ENCODE assay signal across 1 cellular context in genomic region chr2:62505649-62506420, GRCh38.
A peak's percentile ranks its signal among the peaks of the same experiment; 100 is the strongest.
TF ChIP-seq lines count a peak whose summit lies in the region.

A gene with protein sequence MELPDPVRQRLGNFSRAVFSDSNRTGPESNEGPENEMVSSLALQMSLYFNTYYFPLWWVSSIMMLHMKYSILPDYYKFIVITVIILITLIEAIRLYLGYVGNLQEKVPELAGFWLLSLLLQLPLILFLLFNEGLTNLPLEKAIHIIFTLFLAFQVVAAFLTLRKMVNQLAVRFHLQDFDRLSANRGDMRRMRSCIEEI (minus strand): TSS chr2:62506195. CDS start chr2:62506129, 66 bp downstream.

TF ChIP-seq in K562, 482 proteins besides CTCF, POLR2A, EP300 and RAD21 (continued from another document and continues in another):
- TF ChIP-seq KAT8 (IDR thresholded peaks at IDR 0.05; ENCODE audit: low read depth) (no peak), ZNF174 (CRISPR knock-in tag; IDR thresholded peaks at IDR 0.05) (no peak), DACH1 (IDR thresholded peaks at IDR 0.05; ENCODE audit: partially characterized antibody) (no peak), NFYB (IDR thresholded peaks at IDR 0.05; ENCODE audit: extremely low read depth, insufficient read length) (no peak), ZNF592 (IDR thresholded peaks at IDR 0.05) (peak; percentile 81), HNRNPUL1 (IDR thresholded peaks at IDR 0.05; ENCODE audit: low read length) (no peak), KDM1A (IDR thresholded peaks at IDR 0.05) (peak in 1 of 2 experiments; percentile 11; a peak in 1 of 4 replicates), ZNF263 (CRISPR knock-in tag; IDR thresholded peaks at IDR 0.05; ENCODE audit: borderline replicate concordance) (peak; percentile 88), ZNF197 (CRISPR knock-in tag; IDR thresholded peaks at IDR 0.05; ENCODE audit: low read depth) (no peak), NRF1 (conservative IDR thresholded peaks at IDR 0.05 in 1 of 2, IDR thresholded peaks at IDR 0.05 in 1 of 2) (peak; percentile 88 to 89), ARID1B (IDR thresholded peaks at IDR 0.05) (0 out of 2 replicates have a peak, but pooled peaks have one; percentile 28), MXI1 (IDR thresholded peaks at IDR 0.05; ENCODE audit: low read depth, low read length) (peak; percentile 80), GATA2 (CRISPR knock-in tag; IDR thresholded peaks at IDR 0.05) (no peak), RERE (CRISPR knock-in tag; IDR thresholded peaks at IDR 0.05; ENCODE audit: borderline replicate concordance) (no peak), USF1 (CRISPR knock-in tag; IDR thresholded peaks at IDR 0.05) (no peak), MIER1 (IDR thresholded peaks at IDR 0.05; ENCODE audit: low read depth) (no peak), POLR2G (IDR thresholded peaks at IDR 0.05; ENCODE audit: low read depth, low read length) (peak; percentile 94), TARDBP (IDR thresholded peaks at IDR 0.05) (peak; percentile 82; the same call in 1 of the 2 replicates), THAP7 (CRISPR knock-in tag; IDR thresholded peaks at IDR 0.05) (no peak), RBBP5 (IDR thresholded peaks at IDR 0.05; ENCODE audit: borderline replicate concordance, insufficient read depth, low read length, poor library complexity, severe bottlenecking) (peak; percentile 87), PCBP2 (IDR thresholded peaks at IDR 0.05; ENCODE audit: low read depth, low read length, poor library complexity, severe bottlenecking) (no peak), HLTF (IDR thresholded peaks at IDR 0.05) (no peak), XRCC5 (IDR thresholded peaks at IDR 0.05; ENCODE audit: low read depth, low read length) (peak; percentile 82; the same call in 1 of the 2 replicates), ZNF3 (CRISPR knock-in tag; IDR thresholded peaks at IDR 0.05) (no peak), ZNF57 (CRISPR knock-in tag; IDR thresholded peaks at IDR 0.05) (no peak), XRCC4 (IDR thresholded peaks at IDR 0.05; ENCODE audit: extremely low read depth, insufficient read depth, insufficient read length) (no peak)
- TF ChIP-seq, protein P1, sequence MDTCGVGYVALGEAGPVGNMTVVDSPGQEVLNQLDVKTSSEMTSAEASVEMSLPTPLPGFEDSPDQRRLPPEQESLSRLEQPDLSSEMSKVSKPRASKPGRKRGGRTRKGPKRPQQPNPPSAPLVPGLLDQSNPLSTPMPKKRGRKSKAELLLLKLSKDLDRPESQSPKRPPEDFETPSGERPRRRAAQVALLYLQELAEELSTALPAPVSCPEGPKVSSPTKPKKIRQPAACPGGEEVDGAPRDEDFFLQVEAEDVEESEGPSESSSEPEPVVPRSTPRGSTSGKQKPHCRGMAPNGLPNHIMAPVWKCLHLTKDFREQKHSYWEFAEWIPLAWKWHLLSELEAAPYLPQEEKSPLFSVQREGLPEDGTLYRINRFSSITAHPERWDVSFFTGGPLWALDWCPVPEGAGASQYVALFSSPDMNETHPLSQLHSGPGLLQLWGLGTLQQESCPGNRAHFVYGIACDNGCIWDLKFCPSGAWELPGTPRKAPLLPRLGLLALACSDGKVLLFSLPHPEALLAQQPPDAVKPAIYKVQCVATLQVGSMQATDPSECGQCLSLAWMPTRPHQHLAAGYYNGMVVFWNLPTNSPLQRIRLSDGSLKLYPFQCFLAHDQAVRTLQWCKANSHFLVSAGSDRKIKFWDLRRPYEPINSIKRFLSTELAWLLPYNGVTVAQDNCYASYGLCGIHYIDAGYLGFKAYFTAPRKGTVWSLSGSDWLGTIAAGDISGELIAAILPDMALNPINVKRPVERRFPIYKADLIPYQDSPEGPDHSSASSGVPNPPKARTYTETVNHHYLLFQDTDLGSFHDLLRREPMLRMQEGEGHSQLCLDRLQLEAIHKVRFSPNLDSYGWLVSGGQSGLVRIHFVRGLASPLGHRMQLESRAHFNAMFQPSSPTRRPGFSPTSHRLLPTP (IDR thresholded peaks at IDR 0.05; ENCODE audit: borderline replicate concordance, extremely low read depth, insufficient read length) = no peak
- TF ChIP-seq, protein P2, sequence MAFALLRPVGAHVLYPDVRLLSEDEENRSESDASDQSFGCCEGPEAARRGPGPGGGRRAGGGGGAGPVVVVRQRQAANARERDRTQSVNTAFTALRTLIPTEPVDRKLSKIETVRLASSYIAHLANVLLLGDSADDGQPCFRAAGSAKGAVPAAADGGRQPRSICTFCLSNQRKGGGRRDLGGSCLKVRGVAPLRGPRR (CRISPR knock-in tag; IDR thresholded peaks at IDR 0.05) = no peak
- TF ChIP-seq, protein P3, sequence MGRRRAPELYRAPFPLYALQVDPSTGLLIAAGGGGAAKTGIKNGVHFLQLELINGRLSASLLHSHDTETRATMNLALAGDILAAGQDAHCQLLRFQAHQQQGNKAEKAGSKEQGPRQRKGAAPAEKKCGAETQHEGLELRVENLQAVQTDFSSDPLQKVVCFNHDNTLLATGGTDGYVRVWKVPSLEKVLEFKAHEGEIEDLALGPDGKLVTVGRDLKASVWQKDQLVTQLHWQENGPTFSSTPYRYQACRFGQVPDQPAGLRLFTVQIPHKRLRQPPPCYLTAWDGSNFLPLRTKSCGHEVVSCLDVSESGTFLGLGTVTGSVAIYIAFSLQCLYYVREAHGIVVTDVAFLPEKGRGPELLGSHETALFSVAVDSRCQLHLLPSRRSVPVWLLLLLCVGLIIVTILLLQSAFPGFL (CRISPR knock-in tag; IDR thresholded peaks at IDR 0.05) = 0 out of 2 replicates have a peak, but pooled peaks have one; percentile 52
- TF ChIP-seq, protein P4, sequence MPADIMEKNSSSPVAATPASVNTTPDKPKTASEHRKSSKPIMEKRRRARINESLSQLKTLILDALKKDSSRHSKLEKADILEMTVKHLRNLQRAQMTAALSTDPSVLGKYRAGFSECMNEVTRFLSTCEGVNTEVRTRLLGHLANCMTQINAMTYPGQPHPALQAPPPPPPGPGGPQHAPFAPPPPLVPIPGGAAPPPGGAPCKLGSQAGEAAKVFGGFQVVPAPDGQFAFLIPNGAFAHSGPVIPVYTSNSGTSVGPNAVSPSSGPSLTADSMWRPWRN (IDR thresholded peaks at IDR 0.05; ENCODE audit: low read depth) = no peak
- TF ChIP-seq, protein P5, sequence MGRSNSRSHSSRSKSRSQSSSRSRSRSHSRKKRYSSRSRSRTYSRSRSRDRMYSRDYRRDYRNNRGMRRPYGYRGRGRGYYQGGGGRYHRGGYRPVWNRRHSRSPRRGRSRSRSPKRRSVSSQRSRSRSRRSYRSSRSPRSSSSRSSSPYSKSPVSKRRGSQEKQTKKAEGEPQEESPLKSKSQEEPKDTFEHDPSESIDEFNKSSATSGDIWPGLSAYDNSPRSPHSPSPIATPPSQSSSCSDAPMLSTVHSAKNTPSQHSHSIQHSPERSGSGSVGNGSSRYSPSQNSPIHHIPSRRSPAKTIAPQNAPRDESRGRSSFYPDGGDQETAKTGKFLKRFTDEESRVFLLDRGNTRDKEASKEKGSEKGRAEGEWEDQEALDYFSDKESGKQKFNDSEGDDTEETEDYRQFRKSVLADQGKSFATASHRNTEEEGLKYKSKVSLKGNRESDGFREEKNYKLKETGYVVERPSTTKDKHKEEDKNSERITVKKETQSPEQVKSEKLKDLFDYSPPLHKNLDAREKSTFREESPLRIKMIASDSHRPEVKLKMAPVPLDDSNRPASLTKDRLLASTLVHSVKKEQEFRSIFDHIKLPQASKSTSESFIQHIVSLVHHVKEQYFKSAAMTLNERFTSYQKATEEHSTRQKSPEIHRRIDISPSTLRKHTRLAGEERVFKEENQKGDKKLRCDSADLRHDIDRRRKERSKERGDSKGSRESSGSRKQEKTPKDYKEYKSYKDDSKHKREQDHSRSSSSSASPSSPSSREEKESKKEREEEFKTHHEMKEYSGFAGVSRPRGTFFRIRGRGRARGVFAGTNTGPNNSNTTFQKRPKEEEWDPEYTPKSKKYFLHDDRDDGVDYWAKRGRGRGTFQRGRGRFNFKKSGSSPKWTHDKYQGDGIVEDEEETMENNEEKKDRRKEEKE (IDR thresholded peaks at IDR 0.05; ENCODE audit: borderline replicate concordance in 1 of 2, control insufficient read depth in 1 of 2, low read depth in 2 of 2, low read length in 1 of 2) = no peak
- TF ChIP-seq, protein P6, sequence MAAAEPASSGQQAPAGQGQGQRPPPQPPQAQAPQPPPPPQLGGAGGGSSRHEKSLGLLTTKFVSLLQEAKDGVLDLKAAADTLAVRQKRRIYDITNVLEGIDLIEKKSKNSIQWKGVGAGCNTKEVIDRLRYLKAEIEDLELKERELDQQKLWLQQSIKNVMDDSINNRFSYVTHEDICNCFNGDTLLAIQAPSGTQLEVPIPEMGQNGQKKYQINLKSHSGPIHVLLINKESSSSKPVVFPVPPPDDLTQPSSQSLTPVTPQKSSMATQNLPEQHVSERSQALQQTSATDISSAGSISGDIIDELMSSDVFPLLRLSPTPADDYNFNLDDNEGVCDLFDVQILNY (CRISPR knock-in tag; IDR thresholded peaks at IDR 0.05) = peak; percentile 72; the same call in 1 of the 2 replicates
- TF ChIP-seq, protein P7, sequence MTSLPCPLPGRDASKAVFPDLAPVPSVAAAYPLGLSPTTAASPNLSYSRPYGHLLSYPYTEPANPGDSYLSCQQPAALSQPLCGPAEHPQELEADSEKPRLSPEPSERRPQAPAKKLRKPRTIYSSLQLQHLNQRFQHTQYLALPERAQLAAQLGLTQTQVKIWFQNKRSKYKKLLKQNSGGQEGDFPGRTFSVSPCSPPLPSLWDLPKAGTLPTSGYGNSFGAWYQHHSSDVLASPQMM (CRISPR knock-in tag; IDR thresholded peaks at IDR 0.05) = no peak
- TF ChIP-seq, protein P8, sequence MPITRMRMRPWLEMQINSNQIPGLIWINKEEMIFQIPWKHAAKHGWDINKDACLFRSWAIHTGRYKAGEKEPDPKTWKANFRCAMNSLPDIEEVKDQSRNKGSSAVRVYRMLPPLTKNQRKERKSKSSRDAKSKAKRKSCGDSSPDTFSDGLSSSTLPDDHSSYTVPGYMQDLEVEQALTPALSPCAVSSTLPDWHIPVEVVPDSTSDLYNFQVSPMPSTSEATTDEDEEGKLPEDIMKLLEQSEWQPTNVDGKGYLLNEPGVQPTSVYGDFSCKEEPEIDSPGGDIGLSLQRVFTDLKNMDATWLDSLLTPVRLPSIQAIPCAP (CRISPR knock-in tag; IDR thresholded peaks at IDR 0.05; ENCODE audit: borderline replicate concordance) = no peak
